ENCODE assay signal across 7 cellular contexts in genomic region chr1:222454782-222455181, GRCh38.
DNase-seq lines count a peak whose midpoint lies in the region; ATAC-seq and TF ChIP-seq lines count a peak whose summit lies in the region.

No MANE protein-coding gene starts in this region.

- ATAC-seq in GM19328 (IDR thresholded peaks at IDR 0.05; ENCODE audit: unreplicated experiment), result peak; percentile 20
- peak; percentile 9 for ATAC-seq in HG03442 (IDR thresholded peaks at IDR 0.05; ENCODE audit: unreplicated experiment)
- ATAC-seq in stimulated activated effector memory CD8-positive, alpha-beta T cell treated with anti-CD3 and anti-CD28 coated beads, Interleukin-12 subunit alpha, Interleukin-12 subunit beta, amount 100 ng/mL, for 72 hours, result peak; percentile 22
- ATAC-seq in HG02938 (IDR thresholded peaks at IDR 0.05; ENCODE audit: unreplicated experiment), result no peak

- peak; percentile 40 for DNase-seq in epithelial cell of esophagus (ENCODE audit: low read depth)
- DNase-seq in stimulated activated effector memory CD8-positive, alpha-beta T cell treated with anti-CD3 and anti-CD28 coated beads, Interleukin-12 subunit alpha, Interleukin-12 subunit beta, amount 100 ng/mL, for 72 hours (ENCODE audit: low spot score in 2 of 2), result peak in 1 of 2 donors; percentile 2
- DNase-seq in NCI-H526 treated with DMSO at 0.1 percent for 48 hours (lab: John Stamatoyannopoulos, UW), result no peak
- no peak for DNase-seq in H4 (ENCODE audit: low spot score)

- H3K36me3 Mint-ChIP-seq in stimulated activated effector memory CD8-positive, alpha-beta T cell treated with anti-CD3 and anti-CD28 coated beads, Interleukin-12 subunit alpha, Interleukin-12 subunit beta, amount 100 ng/mL, for 72 hours, result no peaks in the 10 kb centered on the region

- H3K4me1 Mint-ChIP-seq in stimulated activated effector memory CD8-positive, alpha-beta T cell treated with anti-CD3 and anti-CD28 coated beads, Interleukin-12 subunit alpha, Interleukin-12 subunit beta, amount 100 ng/mL, for 72 hours, result peaks cover 9% of the 10 kb centered on the region

- peaks cover 8% of the 10 kb centered on the region for H3K9me3 Mint-ChIP-seq in stimulated activated effector memory CD8-positive, alpha-beta T cell treated with anti-CD3 and anti-CD28 coated beads, Interleukin-12 subunit alpha, Interleukin-12 subunit beta, amount 100 ng/mL, for 72 hours

- TF ChIP-seq CTCF in epithelial cell of esophagus (IDR thresholded peaks at IDR 0.05; ENCODE audit: insufficient read depth, low read depth, low read length, missing control alignments), result no peak

- H3K27ac Mint-ChIP-seq in stimulated activated effector memory CD8-positive, alpha-beta T cell treated with anti-CD3 and anti-CD28 coated beads, Interleukin-12 subunit alpha, Interleukin-12 subunit beta, amount 100 ng/mL, for 72 hours, result no peak overlapping the region

- no peak overlapping the region for H3K4me3 ChIP-seq in epithelial cell of esophagus (ENCODE audit: low read length)

- H3K4me3 Mint-ChIP-seq in stimulated activated effector memory CD8-positive, alpha-beta T cell treated with anti-CD3 and anti-CD28 coated beads, Interleukin-12 subunit alpha, Interleukin-12 subunit beta, amount 100 ng/mL, for 72 hours, result no peak overlapping the region
